ENCODE assay signal across 13 cellular contexts in genomic region chr6:44868335-44868668, GRCh38.
DNase-seq lines count a peak whose midpoint lies in the region; ATAC-seq and TF ChIP-seq lines count a peak whose summit lies in the region.
"Had no signal": no experiment of that assay in that cellular context is flagged by ENCODE, and none has a peak within 500 bp of the region (broad histone marks: within the 10 kb centered on the region; RNA-seq: fewer than 3 reads in every experiment).

No MANE protein-coding gene starts in this region.

- H3K9me3 ChIP-seq in WERI-Rb-1 (ENCODE audit: severe bottlenecking), result peaks cover 9% of the 10 kb centered on the region

- DNase-seq in NCI-H1930 (lab: John Stamatoyannopoulos, UW), result no peak
- no peak for DNase-seq in amygdala (lab: John Stamatoyannopoulos, UW)
- DNase-seq in activated T-cell treated with anti-CD3 and anti-CD28 coated beads, Interleukin-2, amount 50 U/mL, for 4 hours, result no peak
- DNase-seq in WERI-Rb-1, result no peak
- DNase-seq: glutamatergic neuron, KG1, OCI-M1 had no signal

- no peak overlapping the region for H3K4me3 Mint-ChIP-seq in activated T-cell treated with anti-CD3 and anti-CD28 coated beads, Interleukin-2, amount 50 U/mL, for 4 hours
- H3K4me3 Mint-ChIP-seq: T-helper 1 cell treated with Interleukin-12 subunit alpha and Interleukin-12 subunit beta and Interleukin-4 antibody, amounts not matched to agents 30 μg/mL and 1 μg/mL, for 36 hours had no signal

- TF ChIP-seq CTCF in WERI-Rb-1 (IDR thresholded peaks at IDR 0.05; ENCODE audit: low read depth, low read length), result no peak

- H3K9me3 Mint-ChIP-seq in activated T-cell treated with anti-CD3 and anti-CD28 coated beads, Interleukin-2, amount 50 U/mL, for 4 hours, result peaks cover 18% of the 10 kb centered on the region

- H3K4me1 Mint-ChIP-seq in activated T-cell treated with anti-CD3 and anti-CD28 coated beads, Interleukin-2, amount 50 U/mL, for 4 hours (ENCODE audit: low read depth), result peaks cover 21% of the 10 kb centered on the region

- ATAC-seq in GM18519 (IDR thresholded peaks at IDR 0.05; ENCODE audit: low FRiP score, unreplicated experiment) (peak; percentile 48), GM21367 (IDR thresholded peaks at IDR 0.05; ENCODE audit: unreplicated experiment) (peak; percentile 29), HG02943 (IDR thresholded peaks at IDR 0.05; ENCODE audit: low read depth, unreplicated experiment) (peak; percentile 38), HG03571 (IDR thresholded peaks at IDR 0.05; ENCODE audit: unreplicated experiment) (peak; percentile 26)
- no peak for ATAC-seq in activated T-cell treated with anti-CD3 and anti-CD28 coated beads, Interleukin-2, amount 50 U/mL, for 4 hours

- no peak overlapping the region for H3K4me3 ChIP-seq in WERI-Rb-1 (ENCODE audit: low read depth, low read length)
- H3K4me3 ChIP-seq: BLaER1 had no signal

- no peaks in the 10 kb centered on the region for H3K27me3 Mint-ChIP-seq in activated T-cell treated with anti-CD3 and anti-CD28 coated beads, Interleukin-2, amount 50 U/mL, for 4 hours (ENCODE audit: low read depth)

- no peaks in the 10 kb centered on the region for H3K27me3 ChIP-seq in WERI-Rb-1 (ENCODE audit: insufficient read depth, low read depth, severe bottlenecking)
- H3K27me3 ChIP-seq: BLaER1 had no signal

- no peak overlapping the region for H3K27ac ChIP-seq in WERI-Rb-1
- H3K27ac ChIP-seq: BLaER1 had no signal

- H3K36me3 ChIP-seq in WERI-Rb-1, result no peaks in the 10 kb centered on the region
- H3K36me3 ChIP-seq: BLaER1 had no signal

- H3K36me3 Mint-ChIP-seq in activated T-cell treated with anti-CD3 and anti-CD28 coated beads, Interleukin-2, amount 50 U/mL, for 4 hours (ENCODE audit: insufficient read depth), result peaks cover 29% of the 10 kb centered on the region

Comparison
In these comparisons a context has a peak if more than half of its experiments do, and no peak if none do; other contexts are left out.
1. ATAC-seq: peak in GM18519 (single experiment), GM21367 (single experiment), HG02943 (single experiment) and HG03571 (single experiment); none in activated T-cell treated with anti-CD3 and anti-CD28 coated beads, Interleukin-2, amount 50 U/mL, for 4 hours (0 of 2).